11 cellular contexts compared by ENCODE assay signal in genomic region chr18:48838166-48838775, GRCh38.
DNase-seq lines count a peak whose midpoint lies in the region; ATAC-seq and TF ChIP-seq lines count a peak whose summit lies in the region.
"Had no signal": no experiment of that assay in that cellular context is flagged by ENCODE, and none has a peak within 500 bp of the region (broad histone marks: within the 10 kb centered on the region; RNA-seq: fewer than 3 reads in every experiment).

No MANE protein-coding gene starts in this region.

- DNase-seq in right cardiac atrium (peak; percentile 2 to 13 (median 9)), Right ventricle myocardium inferior (ENCODE audit: missing footprints) (no peak), ascending aorta (ENCODE audit: low spot score in 2 of 2) (no peak), aorta (peak; percentile 37 to 39), amniotic stem cell (lab: John Stamatoyannopoulos, UW) (no peak)
- no peak for DNase-seq in activated naive CD4-positive, alpha-beta T cell treated with Interleukin-2 at 50 U/mL for 16 hours
- DNase-seq: effector CD4-positive, alpha-beta T cell; nucleus accumbens had no signal

- H3K4me3 ChIP-seq in right cardiac atrium (ENCODE audit: low read length) (no peak overlapping the region), ascending aorta (no peak overlapping the region), mesodermal cell (ENCODE audit: extremely low read depth, insufficient read depth, low read length, poor library complexity, severe bottlenecking) (no peak overlapping the region), aorta (ENCODE audit: low read length in 2 of 2) (no peak overlapping the region), gastroesophageal sphincter (no peak overlapping the region)

- no peaks in the 10 kb centered on the region for H3K9me3 ChIP-seq in right cardiac atrium (ENCODE audit: control insufficient read depth, low read length)
- no peaks in the 10 kb centered on the region for H3K9me3 ChIP-seq in ascending aorta
- no peaks in the 10 kb centered on the region for H3K9me3 ChIP-seq in mesodermal cell (ENCODE audit: control insufficient read depth, low read length)
- no peaks in the 10 kb centered on the region for H3K9me3 ChIP-seq in aorta (ENCODE audit: control insufficient read depth, low read length)
- H3K9me3 ChIP-seq in gastroesophageal sphincter, result no peaks in the 10 kb centered on the region

- H3K36me3 ChIP-seq in ascending aorta (no peaks in the 10 kb centered on the region), mesodermal cell (ENCODE audit: control insufficient read depth, insufficient read depth, low read length) (no peaks in the 10 kb centered on the region), aorta (ENCODE audit: control insufficient read depth in 1 of 2, insufficient read depth in 2 of 2, low read length in 1 of 2) (no peaks in the 10 kb centered on the region), gastroesophageal sphincter (peaks cover 0 to 23% of the 10 kb centered on the region in 2 donors)

- H3K4me1 ChIP-seq in right cardiac atrium (ENCODE audit: control insufficient read depth, insufficient read depth, low read length) (peaks cover 17% of the 10 kb centered on the region), ascending aorta (peaks cover under 1 to 50% of the 10 kb centered on the region in 2 donors), mesodermal cell (ENCODE audit: control insufficient read depth, insufficient read depth, low read length, poor library complexity, severe bottlenecking) (peaks cover 78% of the 10 kb centered on the region), aorta (ENCODE audit: control insufficient read depth in 1 of 2, insufficient read depth in 2 of 2, low read length in 2 of 2) (no peaks in the 10 kb centered on the region), gastroesophageal sphincter (peaks cover 0 to 57% (median 20%) of the 10 kb centered on the region in 3 donors)

- no peak for TF ChIP-seq CTCF in ascending aorta (IDR thresholded peaks at IDR 0.05)
- no peak for TF ChIP-seq CTCF in gastroesophageal sphincter (IDR thresholded peaks at IDR 0.05)

- intact Hi-C loops in right cardiac atrium (cut with DNase I), result loop anchor here in 1 of 4 donors (10.0 kb wide), 1 partner anchor 107 kb away; no protein-coding TSS in a partner anchor
- intact Hi-C loops in Right ventricle myocardium inferior (cut with DNase I), result no loop called here
- intact Hi-C loops in ascending aorta (cut with DNase I), result no loop called here
- intact Hi-C loops in aorta (cut with DNase I), result no loop called here

- no peak overlapping the region for H3K27ac ChIP-seq in right cardiac atrium (ENCODE audit: low read length)
- peak overlapping the region; percentile 31 to 83 for H3K27ac ChIP-seq in ascending aorta
- H3K27ac ChIP-seq in mesodermal cell (ENCODE audit: low read depth, low read length, severe bottlenecking), result peak overlapping the region; percentile 53
- H3K27ac ChIP-seq in aorta (ENCODE audit: low read depth in 1 of 2, low read length in 2 of 2), result no peak overlapping the region
- no peak overlapping the region for H3K27ac ChIP-seq in gastroesophageal sphincter

- no peak for TF ChIP-seq EP300 in gastroesophageal sphincter (IDR thresholded peaks at IDR 0.05)

- TF ChIP-seq POLR2A in gastroesophageal sphincter (IDR thresholded peaks at IDR 0.05), result no peak

- no peaks in the 10 kb centered on the region for H3K27me3 ChIP-seq in right cardiac atrium (ENCODE audit: control insufficient read depth, insufficient read depth)
- no peaks in the 10 kb centered on the region for H3K27me3 ChIP-seq in ascending aorta
- H3K27me3 ChIP-seq in aorta (ENCODE audit: control insufficient read depth in 1 of 2, insufficient read depth in 2 of 2, low read length in 1 of 2), result no peaks in the 10 kb centered on the region
- H3K27me3 ChIP-seq in gastroesophageal sphincter, result no peaks in the 10 kb centered on the region

- WGBS in right cardiac atrium, result 94% methylated on average over 12 of the region's 12 CpGs
- whole genome bisulfite sequencing in mesodermal cell (ENCODE audit: insufficient coverage in 2 of 2), 2 experiments, result 94 to 97% methylated on average over 9 to 12 of the region's 12 CpGs
- WGBS in aorta, 2 donors, result 91 to 94% methylated on average over 12 of the region's 12 CpGs
- WGBS in gastroesophageal sphincter (ENCODE audit: low coverage in 1 of 2), 2 donors, result 80 to 98% methylated on average over 1 to 7 of the region's 12 CpGs

- no peak for ATAC-seq in right cardiac atrium
- ATAC-seq in Right ventricle myocardium inferior, result no peak
- no peak for ATAC-seq in aorta (ENCODE audit: low FRiP score)
- ATAC-seq in gastroesophageal sphincter, result no peak
- ATAC-seq: left lobe of liver had no signal

Comparison
In these comparisons a context has a peak if more than half of its experiments do, and no peak if none do; other contexts are left out.
1. DNase-seq: peak in right cardiac atrium (3 of 3) and aorta (2 of 2); none in Right ventricle myocardium inferior (single experiment), ascending aorta (0 of 2), activated naive CD4-positive, alpha-beta T cell treated with Interleukin-2 at 50 U/mL for 16 hours (single experiment) and amniotic stem cell (single experiment).
2. H3K27ac ChIP-seq: peak in ascending aorta (2 of 2) and mesodermal cell (single experiment); none in right cardiac atrium (single experiment), aorta (0 of 2) and gastroesophageal sphincter (0 of 4).